ENCODE assay signal across 9 cellular contexts in genomic region chr12:83826112-83826511, GRCh38.
DNase-seq lines count a peak whose midpoint lies in the region; ATAC-seq, FAIRE-seq and TF ChIP-seq lines count a peak whose summit lies in the region.
"Had no signal": no experiment of that assay in that cellular context is flagged by ENCODE, and none has a peak within 500 bp of the region (broad histone marks: within the 10 kb centered on the region; RNA-seq: fewer than 3 reads in every experiment).

No MANE protein-coding gene starts in this region.

- no peak overlapping the region for H3K4me3 ChIP-seq in PC-3 (ENCODE audit: low read length)
- H3K4me3 ChIP-seq in esophagus muscularis mucosa, result no peak overlapping the region
- no peak overlapping the region for H3K4me3 ChIP-seq in small intestine (ENCODE audit: low read depth in 1 of 2, low read length in 2 of 2)
- H3K4me3 ChIP-seq in uterus, result no peak overlapping the region

- no peak for TF ChIP-seq EP300 in esophagus muscularis mucosa (IDR thresholded peaks at IDR 0.05)

- intact Hi-C loops in PC-3 (cut with micrococcal nuclease), result loop anchor here (10.0 kb wide), 2 partner anchors 559 to 679 kb away; no protein-coding TSS in a partner anchor
- intact Hi-C loops in esophagus muscularis mucosa (cut with DNase I), result no loop called here
- intact Hi-C loops in uterus (cut with DNase I; ENCODE audit: low total_unique reads), result no loop called here

- H3K27me3 ChIP-seq in PC-3 (ENCODE audit: low read length) (no peaks in the 10 kb centered on the region), esophagus muscularis mucosa (no peaks in the 10 kb centered on the region), small intestine (ENCODE audit: control insufficient read depth in 2 of 2, insufficient read depth in 2 of 2, low read length in 2 of 2) (no peaks in the 10 kb centered on the region), uterus (no peaks in the 10 kb centered on the region)

- H3K9ac ChIP-seq in PC-3 (ENCODE audit: low read length), result no peak overlapping the region

- no peaks in the 10 kb centered on the region for H3F3A ChIP-seq in PC-3 (ENCODE audit: low read length, unreplicated experiment)

- ATAC-seq in GM18517 (IDR thresholded peaks at IDR 0.05; ENCODE audit: unreplicated experiment) (peak; percentile 41), HG02938 (IDR thresholded peaks at IDR 0.05; ENCODE audit: unreplicated experiment) (peak; percentile 79), PC-3 (peak; percentile 80)
- ATAC-seq: T-helper 17 cell had no signal

- peak; percentile 75 for TF ChIP-seq CTCF in PC-3 (conservative IDR thresholded peaks at IDR 0.05; ENCODE audit: low read depth, low read length)
- peak in 2 of 3 experiments; percentile 8 to 20 for TF ChIP-seq CTCF in esophagus muscularis mucosa (IDR thresholded peaks at IDR 0.05)
- no peak for TF ChIP-seq CTCF in uterus (IDR thresholded peaks at IDR 0.05)

- peak; percentile 45 for DNase-seq in COLO829 (ENCODE audit: low spot score)
- peak; percentile 79 for DNase-seq in PC-3
- DNase-seq in esophagus muscularis mucosa (ENCODE audit: extremely low spot score), result no peak
- DNase-seq in small intestine, result peak; percentile 3
- DNase-seq in uterus, result no peak
- no peak for DNase-seq in effector CD4-positive, alpha-beta T cell

- TF ChIP-seq POLR2A in esophagus muscularis mucosa (IDR thresholded peaks at IDR 0.05; ENCODE audit: low read depth) (no peak), uterus (IDR thresholded peaks at IDR 0.05) (no peak)

- H3K4me1 ChIP-seq in PC-3 (ENCODE audit: insufficient read depth, low read length), result no peaks in the 10 kb centered on the region
- H3K4me1 ChIP-seq in esophagus muscularis mucosa, result no peaks in the 10 kb centered on the region
- H3K4me1 ChIP-seq in small intestine (ENCODE audit: control insufficient read depth in 2 of 2, insufficient read depth in 1 of 2, low read depth in 1 of 2, low read length in 1 of 2), result no peaks in the 10 kb centered on the region
- H3K4me1 ChIP-seq in uterus, result peaks cover 0 to 4% of the 10 kb centered on the region in 2 donors

- H3K9me2 ChIP-seq in PC-3 (replicated peaks; ENCODE audit: low read length), result no peaks in the 10 kb centered on the region

- H3K79me2 ChIP-seq in PC-3 (ENCODE audit: low read length), result no peaks in the 10 kb centered on the region

- FAIRE-seq in small intestine (lab: Jason Lieb, UNC), result no peak

- no peak overlapping the region for H3K4me2 ChIP-seq in PC-3 (ENCODE audit: low read length)

- H4K20me1 ChIP-seq in PC-3 (ENCODE audit: low read length), result no peaks in the 10 kb centered on the region

- no peaks in the 10 kb centered on the region for H3K9me3 ChIP-seq in PC-3 (ENCODE audit: low read length)
- H3K9me3 ChIP-seq in esophagus muscularis mucosa, result no peaks in the 10 kb centered on the region
- no peaks in the 10 kb centered on the region for H3K9me3 ChIP-seq in small intestine (ENCODE audit: control insufficient read depth, low read depth)
- no peaks in the 10 kb centered on the region for H3K9me3 ChIP-seq in uterus

- no peaks in the 10 kb centered on the region for H3K36me3 ChIP-seq in PC-3 (ENCODE audit: low read depth, low read length)
- H3K36me3 ChIP-seq in esophagus muscularis mucosa, result no peaks in the 10 kb centered on the region
- no peaks in the 10 kb centered on the region for H3K36me3 ChIP-seq in small intestine (ENCODE audit: control insufficient read depth in 2 of 2, insufficient read depth in 2 of 2, low read length in 2 of 2)
- H3K36me3 ChIP-seq in uterus, result no peaks in the 10 kb centered on the region

- H3K27ac ChIP-seq in PC-3 (ENCODE audit: low read length), result no peak overlapping the region
- no peak overlapping the region for H3K27ac ChIP-seq in esophagus muscularis mucosa (replicated peaks in 1 of 4)
- H3K27ac ChIP-seq in small intestine (ENCODE audit: low read depth in 1 of 2, low read length in 1 of 2), result no peak overlapping the region
- H3K27ac ChIP-seq in uterus, result no peak overlapping the region

- POLR2A ChIA-PET in PC-3 (lab: Charles Lee; ENCODE audit: unreplicated experiment), result no interaction called here

- BruUV-seq in PC-3 (replicated peaks; lab: Mats Ljungman, UMichigan), result no TSS peak

- CTCF ChIA-PET in PC-3 (lab: Charles Lee), result interaction anchor here (0.5 to 0.6 kb wide), 3 partner anchors 70 to 640 kb away, joined by 3 to 5 read pairs (median 4); no protein-coding TSS in a partner anchor

- H2AFZ ChIP-seq in PC-3 (ENCODE audit: low read length), result no peak overlapping the region

Comparison
In these comparisons a context has a peak if more than half of its experiments do, and no peak if none do; other contexts are left out.
1. DNase-seq: peak in COLO829 (single experiment), PC-3 (single experiment) and small intestine (single experiment); none in esophagus muscularis mucosa (single experiment), uterus (0 of 2) and effector CD4-positive, alpha-beta T cell (single experiment).
2. CTCF ChIP-seq: peak in PC-3 (single experiment) and esophagus muscularis mucosa (2 of 3); none in uterus (0 of 4).
3. Peak in every context shown above with its lines, with median percentiles within 50 percentile points of each other: ATAC-seq.